8 cellular contexts compared by ENCODE assay signal in genomic region chr3:132723024-132723462, GRCh38. TPM values are rescaled to one million over a fixed set of nuclear protein-coding genes. Genes with fewer than 3 reads are reported as not detected.
DNase-seq lines count a peak whose midpoint lies in the region; ATAC-seq and TF ChIP-seq lines count a peak whose summit lies in the region.

No MANE protein-coding gene starts in this region.

- peak overlapping the region; percentile 95 to 99 (median 97) for H3K27ac Mint-ChIP-seq in brain

- peaks cover 3% of the 10 kb centered on the region for H3K4me1 ChIP-seq in mesodermal cell (ENCODE audit: control insufficient read depth, insufficient read depth, low read length, poor library complexity, severe bottlenecking)

- ATAC-seq in HG03196 (IDR thresholded peaks at IDR 0.05; ENCODE audit: unreplicated experiment): peak; percentile 5
- ATAC-seq in GM21447 (IDR thresholded peaks at IDR 0.05; ENCODE audit: unreplicated experiment): no peak

- H3K4me1 Mint-ChIP-seq in brain: peaks cover 57% of the 10 kb centered on the region

- no peaks in the 10 kb centered on the region for H3K9me3 ChIP-seq in mesodermal cell (ENCODE audit: control insufficient read depth, low read length)

- WGBS in mesodermal cell (ENCODE audit: insufficient coverage in 2 of 2), 2 experiments: 6 to 14% methylated on average over 12 to 14 of the region's 17 CpGs

- DNase-seq in GM12864 (ENCODE audit: low read depth): no peak
- DNase-seq in hypothalamus (lab: John Stamatoyannopoulos, UW): no peak
- DNase-seq in activated CD4-positive, alpha-beta T cell treated with anti-CD3 and anti-CD28 coated beads for 48 hours: no peak
- DNase-seq in NCI-H526 treated with DMSO at 0.1 percent for 48 hours (lab: John Stamatoyannopoulos, UW): no peak

- H3K4me3 ChIP-seq in GM12864 (ENCODE audit: low read depth, low read length): peak overlapping the region; percentile 88
- peak overlapping the region; percentile 59 for H3K4me3 ChIP-seq in mesodermal cell (ENCODE audit: extremely low read depth, insufficient read depth, low read length, poor library complexity, severe bottlenecking)

- TF ChIP-seq CTCF in GM12864 (IDR thresholded peaks at IDR 0.05; ENCODE audit: low read depth, low read length, missing control alignments) (no peak), brain (conservative IDR thresholded peaks at IDR 0.05) (no peak)

- H3K36me3 Mint-ChIP-seq in brain: peaks cover 9% of the 10 kb centered on the region

- H3K27ac ChIP-seq in mesodermal cell (ENCODE audit: low read depth, low read length, severe bottlenecking): peak overlapping the region; percentile 73

- no peaks in the 10 kb centered on the region for H3K9me3 Mint-ChIP-seq in brain

- peaks cover 6% of the 10 kb centered on the region for H3K27me3 Mint-ChIP-seq in brain

- peak overlapping the region; percentile 88 to 99 (median 96) for H3K4me3 Mint-ChIP-seq in brain

- H3K36me3 ChIP-seq in mesodermal cell (ENCODE audit: control insufficient read depth, insufficient read depth, low read length): peaks cover 7% of the 10 kb centered on the region

RNA-seq across cellular contexts. Expression of gene NPHP3, which starts 0.8 kb away (rescaled TPM):
- 1.2 TPM for polyA plus RNA-seq in brain (ENCODE audit: insufficient read depth, low read depth, low replicate concordance)
- polyA plus RNA-seq in mesodermal cell (2013, experiment 1 of 2): 34.6 TPM
- polyA plus RNA-seq in mesodermal cell (2013, experiment 2 of 2): 35.9 TPM
